8 cellular contexts compared by ENCODE assay signal in the genomic region with DNA sequence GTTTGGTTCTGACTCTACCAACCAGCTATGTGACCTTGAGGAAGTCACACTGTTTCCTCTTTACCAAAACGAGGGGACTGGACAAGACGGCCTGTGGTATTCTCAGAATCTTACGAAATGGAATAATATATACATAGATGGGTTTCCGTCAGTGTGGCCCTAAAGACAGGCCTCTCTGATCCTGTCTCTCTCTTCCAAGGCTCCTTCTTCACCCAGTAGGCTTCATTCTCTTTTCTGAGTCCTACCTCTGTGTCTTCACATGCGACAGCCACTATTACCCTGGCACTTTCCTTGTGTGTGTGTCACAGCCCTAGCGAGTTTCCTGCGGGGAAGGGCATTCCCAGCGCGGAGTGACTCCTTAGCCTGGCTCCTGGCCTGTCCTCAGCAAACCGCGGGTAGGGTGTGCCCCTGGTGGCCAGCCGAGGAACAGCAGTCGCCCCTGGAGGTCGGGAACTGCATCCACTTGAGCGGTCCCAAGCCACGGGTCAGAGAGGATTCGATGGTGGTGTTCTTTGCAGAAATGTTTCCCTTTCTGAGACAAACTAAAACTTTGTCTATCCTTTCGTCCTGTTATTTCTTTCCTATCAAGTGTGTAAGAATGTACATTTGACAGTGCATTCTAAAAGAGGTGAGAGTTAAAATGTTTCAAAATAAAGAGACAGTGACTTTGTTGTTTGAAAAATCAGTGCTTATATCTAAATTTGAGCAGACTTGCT.
A peak's percentile ranks its signal among the peaks of the same experiment; 100 is the strongest.
DNase-seq lines count a peak whose midpoint lies in the region; ATAC-seq and TF ChIP-seq lines count a peak whose summit lies in the region.

No MANE protein-coding gene starts in this region.

- H3K9me3 ChIP-seq in SU-DHL-6 (ENCODE audit: insufficient read depth, low read length) (no peaks in the 10 kb centered on the region), ascending aorta (no peaks in the 10 kb centered on the region), hepatocyte (ENCODE audit: low read depth) (no peaks in the 10 kb centered on the region)

- H4K20me1 ChIP-seq in SU-DHL-6 (ENCODE audit: low read depth, low read length), result no peaks in the 10 kb centered on the region
- H4K20me1 ChIP-seq in hepatocyte (ENCODE audit: insufficient read depth, poor library complexity, severe bottlenecking), result no peaks in the 10 kb centered on the region

- H3K36me3 ChIP-seq in SU-DHL-6 (ENCODE audit: low read length) (no peaks in the 10 kb centered on the region), ascending aorta (no peaks in the 10 kb centered on the region), hepatocyte (replicated peaks; ENCODE audit: insufficient read depth, low read depth) (no peaks in the 10 kb centered on the region)

- H2AFZ ChIP-seq in SU-DHL-6 (ENCODE audit: low read depth, low read length, severe bottlenecking) (no peak overlapping the region), hepatocyte (peak overlapping the region; percentile 24)

- DNase-seq in NCI-H2227 (lab: John Stamatoyannopoulos, UW; ENCODE audit: unreplicated experiment) (peak; percentile 25), NCI-H2227 treated with DMSO at 0.1 percent for 48 hours (lab: John Stamatoyannopoulos, UW) (no peak), ascending aorta (ENCODE audit: low spot score in 2 of 2) (peak; percentile 39 to 92), hepatocyte (ENCODE audit: low spot score) (peak; percentile 78), retina (peak; percentile 90), DMS79 (lab: John Stamatoyannopoulos, UW) (no peak)

- H3K9me2 ChIP-seq in SU-DHL-6 (replicated peaks; ENCODE audit: insufficient read depth, low read length) (no peaks in the 10 kb centered on the region), hepatocyte (replicated peaks; ENCODE audit: insufficient read depth) (no peaks in the 10 kb centered on the region)

- no peaks in the 10 kb centered on the region for H3F3A ChIP-seq in SU-DHL-6 (ENCODE audit: insufficient read depth)

- H3K9ac ChIP-seq in SU-DHL-6 (ENCODE audit: low read length), result no peak overlapping the region

- peak; percentile 81 for TF ChIP-seq CTCF in SU-DHL-6 (IDR thresholded peaks at IDR 0.05; ENCODE audit: insufficient read depth, low read length, poor library complexity, severe bottlenecking)
- TF ChIP-seq CTCF in ascending aorta (IDR thresholded peaks at IDR 0.05), result peak; percentile 94 to 99 (median 98)
- peak; percentile 72 for TF ChIP-seq CTCF in hepatocyte (IDR thresholded peaks at IDR 0.05; ENCODE audit: poor library complexity)

- no peak overlapping the region for H3K4me3 ChIP-seq in SU-DHL-6 (ENCODE audit: insufficient read depth, low read length, poor library complexity, severe bottlenecking)
- H3K4me3 ChIP-seq in ascending aorta, result no peak overlapping the region
- no peak overlapping the region for H3K4me3 ChIP-seq in hepatocyte

- H3K4me2 ChIP-seq in SU-DHL-6 (ENCODE audit: low read depth, low read length, poor library complexity, severe bottlenecking) (no peak overlapping the region), hepatocyte (peak overlapping the region; percentile 41)

- no peak overlapping the region for H3K27ac ChIP-seq in SU-DHL-6 (ENCODE audit: low read depth, low read length)
- peak overlapping the region in 1 of 2 donors; percentile 35 for H3K27ac ChIP-seq in ascending aorta
- no peak overlapping the region for H3K27ac ChIP-seq in hepatocyte

- H3K4me1 ChIP-seq in ascending aorta (peaks cover 0 to 5% of the 10 kb centered on the region in 2 donors), hepatocyte (ENCODE audit: insufficient read depth) (no peaks in the 10 kb centered on the region)

- WGBS in hepatocyte (ENCODE audit: low lambda C conversion rate, missing lambda C conversion rate), result 29% methylated on average over 18 of the region's 18 CpGs

- peak; percentile 69 for ATAC-seq in HG03520 (IDR thresholded peaks at IDR 0.05; ENCODE audit: unreplicated experiment)

- no peaks in the 10 kb centered on the region for H3K27me3 ChIP-seq in SU-DHL-6 (ENCODE audit: low read length)
- H3K27me3 ChIP-seq in ascending aorta, result no peaks in the 10 kb centered on the region
- no peaks in the 10 kb centered on the region for H3K27me3 ChIP-seq in hepatocyte

- intact Hi-C loops in ascending aorta (cut with DNase I), result loop anchor here (1.0 to 5.0 kb wide), 4 partner anchors 51 to 195 kb away; no protein-coding TSS in a partner anchor

- H3K79me2 ChIP-seq in SU-DHL-6 (ENCODE audit: insufficient read depth, low read length) (no peaks in the 10 kb centered on the region), hepatocyte (peaks cover 12% of the 10 kb centered on the region)

Comparison
In these comparisons a context has a peak if more than half of its experiments do, and no peak if none do; other contexts are left out.
1. DNase-seq: peak in NCI-H2227 (single experiment), ascending aorta (2 of 2), hepatocyte (single experiment) and retina (single experiment); none in NCI-H2227 treated with DMSO at 0.1 percent for 48 hours (single experiment) and DMS79 (single experiment).
2. Peak in every context shown above with its lines, with median percentiles within 50 percentile points of each other: CTCF ChIP-seq.